Comparison of ENCODE assay signal across 8 cellular contexts in genomic region chr12:75478395-75478794, GRCh38. TPM values are rescaled to one million over a fixed set of nuclear protein-coding genes. Genes with fewer than 3 reads are reported as not detected.
DNase-seq lines count a peak whose midpoint lies in the region; ATAC-seq and TF ChIP-seq lines count a peak whose summit lies in the region.

No MANE protein-coding gene starts in this region.

- H3K27ac Mint-ChIP-seq in activated CD8-positive, alpha-beta T cell treated with anti-CD3 and anti-CD28 coated beads, Interleukin-2, amount 10 ng/mL, durations not matched to agents 7 days and 5 days: peak overlapping the region; percentile 100
- H3K27ac Mint-ChIP-seq in naive B cell: peak overlapping the region; percentile 53 to 99 (median 94)

- peaks cover 55% of the 10 kb centered on the region for H3K4me1 Mint-ChIP-seq in activated CD8-positive, alpha-beta T cell treated with anti-CD3 and anti-CD28 coated beads, Interleukin-2, amount 10 ng/mL, durations not matched to agents 7 days and 5 days (ENCODE audit: low read depth)
- H3K4me1 Mint-ChIP-seq in naive B cell: peaks cover 47 to 62% (median 60%) of the 10 kb centered on the region in 3 donors

- no peaks in the 10 kb centered on the region for H3K9me3 Mint-ChIP-seq in activated CD8-positive, alpha-beta T cell treated with anti-CD3 and anti-CD28 coated beads, Interleukin-2, amount 10 ng/mL, durations not matched to agents 7 days and 5 days (ENCODE audit: insufficient read depth)
- no peaks in the 10 kb centered on the region for H3K9me3 Mint-ChIP-seq in naive B cell

- POLR2A ChIA-PET in activated CD8-positive, alpha-beta T cell treated with anti-CD3 and anti-CD28 coated beads, Interleukin-2, amount 10 ng/mL, durations not matched to agents 7 days and 5 days (lab: Charles Lee): no interaction called here

- peaks cover 9% of the 10 kb centered on the region for H3K4me1 ChIP-seq in foreskin keratinocyte

- ATAC-seq in GM18498 (IDR thresholded peaks at IDR 0.05; ENCODE audit: unreplicated experiment): peak; percentile 28
- peak; percentile 32 for ATAC-seq in HG02885 (IDR thresholded peaks at IDR 0.05; ENCODE audit: poor library complexity, unreplicated experiment)
- peak; percentile 57 for ATAC-seq in activated CD8-positive, alpha-beta T cell treated with anti-CD3 and anti-CD28 coated beads, Interleukin-2, amount 10 ng/mL, durations not matched to agents 7 days and 5 days
- ATAC-seq in naive B cell (ENCODE audit: low read depth in 2 of 2): peak; percentile 46 to 53
- no peak for ATAC-seq in foreskin keratinocyte
- no peak for ATAC-seq in HG03025 (IDR thresholded peaks at IDR 0.05; ENCODE audit: low FRiP score, unreplicated experiment)

- no peak for TF ChIP-seq CTCF in foreskin keratinocyte (conservative IDR thresholded peaks at IDR 0.05)

- peaks cover 3% of the 10 kb centered on the region for H3K27me3 Mint-ChIP-seq in activated CD8-positive, alpha-beta T cell treated with anti-CD3 and anti-CD28 coated beads, Interleukin-2, amount 10 ng/mL, durations not matched to agents 7 days and 5 days (ENCODE audit: low read depth)
- H3K27me3 Mint-ChIP-seq in naive B cell: no peaks in the 10 kb centered on the region

- DNase-seq in activated CD8-positive, alpha-beta T cell treated with anti-CD3 and anti-CD28 coated beads, Interleukin-2, amount 10 ng/mL, durations not matched to agents 7 days and 5 days: peak; percentile 60
- DNase-seq in naive B cell: peak; percentile 63
- DNase-seq in foreskin keratinocyte: no peak
- no peak for DNase-seq in NCI-H524 (lab: John Stamatoyannopoulos, UW)
- no peak for DNase-seq in COR-L47 (lab: John Stamatoyannopoulos, UW)

- H3K27ac ChIP-seq in foreskin keratinocyte: no peak overlapping the region

- CTCF ChIA-PET in activated CD8-positive, alpha-beta T cell treated with anti-CD3 and anti-CD28 coated beads, Interleukin-2, amount 10 ng/mL, durations not matched to agents 7 days and 5 days (lab: Charles Lee): interaction anchor here (0.8 to 4.3 kb wide), 2 partner anchors 33 to 87 kb away, joined by 3 to 31 read pairs; partner anchors contain the start of genes GLIPR1L2 and KRR1

- H3K27me3 ChIP-seq in foreskin keratinocyte: no peaks in the 10 kb centered on the region

- peaks cover 6% of the 10 kb centered on the region for H3K36me3 Mint-ChIP-seq in activated CD8-positive, alpha-beta T cell treated with anti-CD3 and anti-CD28 coated beads, Interleukin-2, amount 10 ng/mL, durations not matched to agents 7 days and 5 days (ENCODE audit: low read depth)
- peaks cover 4 to 15% of the 10 kb centered on the region in 2 donors for H3K36me3 Mint-ChIP-seq in naive B cell

- peak overlapping the region; percentile 43 for H3K4me3 Mint-ChIP-seq in activated CD8-positive, alpha-beta T cell treated with anti-CD3 and anti-CD28 coated beads, Interleukin-2, amount 10 ng/mL, durations not matched to agents 7 days and 5 days
- H3K4me3 Mint-ChIP-seq in naive B cell: peak overlapping the region; percentile 22 to 99 (median 72)

RNA-seq across cellular contexts. Expression of gene GLIPR1, which starts 2.2 kb away (rescaled TPM):
- 10 to 100 TPM; 30.5 to 33.0 TPM for total RNA-seq in activated CD8-positive, alpha-beta T cell treated with anti-CD3 and anti-CD28 coated beads, Interleukin-2, amount 10 ng/mL, durations not matched to agents 7 days and 5 days
- polyA plus RNA-seq in naive B cell (ENCODE audit: low read depth in 6 of 6) (100 to 1,000 TPM; 238 to 289 (median 253) TPM), foreskin keratinocyte (0.59 and 0.62 TPM in 2 replicates)
- 1.1 and 1.3 TPM in 2 replicates for total RNA-seq in foreskin keratinocyte

RNA-seq across cellular contexts. Expression of gene KRR1, which starts 33.0 kb away (rescaled TPM):
- 10 to 100 TPM; 71.0 to 73.1 TPM for total RNA-seq in activated CD8-positive, alpha-beta T cell treated with anti-CD3 and anti-CD28 coated beads, Interleukin-2, amount 10 ng/mL, durations not matched to agents 7 days and 5 days
- polyA plus RNA-seq in naive B cell (ENCODE audit: low read depth in 6 of 6) (10 to 100 TPM; 56.1 to 81.7 (median 71.9) TPM), foreskin keratinocyte (32.5 and 47.0 TPM in 2 replicates)
- 81.1 and 85.8 TPM in 2 replicates for total RNA-seq in foreskin keratinocyte

Comparison
In these comparisons a context has a peak if more than half of its experiments do, and no peak if none do; other contexts are left out.
1. ATAC-seq: peak in GM18498 (single experiment), HG02885 (single experiment), activated CD8-positive, alpha-beta T cell treated with anti-CD3 and anti-CD28 coated beads, Interleukin-2, amount 10 ng/mL, durations not matched to agents 7 days and 5 days (single experiment) and naive B cell (2 of 2); none in foreskin keratinocyte (single experiment) and HG03025 (single experiment).
2. DNase-seq: peak in activated CD8-positive, alpha-beta T cell treated with anti-CD3 and anti-CD28 coated beads, Interleukin-2, amount 10 ng/mL, durations not matched to agents 7 days and 5 days (single experiment) and naive B cell (single experiment); none in foreskin keratinocyte (0 of 2), NCI-H524 (0 of 2) and COR-L47 (single experiment).
3. RNA of gene GLIPR1, which starts 2.2 kb away (total RNA-seq): 30.5 to 33.0 TPM in activated CD8-positive, alpha-beta T cell treated with anti-CD3 and anti-CD28 coated beads, Interleukin-2, amount 10 ng/mL, durations not matched to agents 7 days and 5 days; 1.1 to 1.3 TPM in foreskin keratinocyte; every median in the first group is over 10 times any median in the second.